In genomic region chr4:183602444-183603102, GRCh38 we compare ENCODE assay signal across 11 cellular contexts. TPM values are rescaled to one million over a fixed set of nuclear protein-coding genes. Genes with fewer than 3 reads are reported as not detected.
DNase-seq lines count a peak whose midpoint lies in the region; ATAC-seq, FAIRE-seq and TF ChIP-seq lines count a peak whose summit lies in the region.
"Had no signal": no experiment of that assay in that cellular context is flagged by ENCODE, and none has a peak within 500 bp of the region (broad histone marks: within the 10 kb centered on the region; RNA-seq: fewer than 3 reads in every experiment).

No MANE protein-coding gene starts in this region.

- CTCF ChIA-PET in AG04449 (lab: Yijun Ruan, JAX) (interaction anchor here (0.8 to 6.7 kb wide), 10 partner anchors 10 to 148 kb away, joined by 3 to 54 read pairs (median 3); no protein-coding TSS in a partner anchor), HepG2 (lab: Yijun Ruan, JAX; ENCODE audit: low intra/inter-chr PET ratio, low total read pairs) (interaction anchor here (1.5 kb wide), 1 partner anchor 130 kb away, joined by 10 read pairs; no protein-coding TSS in a partner anchor)

- no peak for TF ChIP-seq POLR2A in HepG2 (IDR thresholded peaks at IDR 0.05; ENCODE audit: insufficient read depth in 1 of 2, low read depth in 2 of 2, low read length in 2 of 2)

- POLR2A ChIA-PET in AG04449 (lab: Yijun Ruan, JAX), result no interaction called here
- POLR2A ChIA-PET in HepG2 (lab: Yijun Ruan, JAX), result interaction anchor here (0.7 kb wide), 1 partner anchor 97 kb away, joined by 3 read pairs; no protein-coding TSS in a partner anchor

- ATAC-seq in HepG2, result no peak

- no peak overlapping the region for H2AFZ ChIP-seq in HepG2 (ENCODE audit: low read length)

- no peak overlapping the region for H3K27ac ChIP-seq in HepG2 (ENCODE audit: extremely low read length, insufficient read depth, low read length)

- H3K27me3 ChIP-seq in HepG2 (ENCODE audit: control insufficient read depth in 1 of 2, insufficient read depth in 2 of 2, low read length in 2 of 2) (peaks cover 0 to 1% of the 10 kb centered on the region in 2 experiments; a peak in 1 of 5 replicates), H7 (ENCODE audit: control insufficient read depth, insufficient read depth, low read length) (no peaks in the 10 kb centered on the region)
- H3K27me3 ChIP-seq: stomach had no signal

- 55% methylated on average over 6 of the region's 6 CpGs for WGBS in HepG2 (ENCODE audit: low lambda C conversion rate)

- H3K36me3 ChIP-seq in HepG2 (replicated peaks in 1 of 2; ENCODE audit: control insufficient read depth in 1 of 2, insufficient read depth in 2 of 2, low read length in 2 of 2) (no peaks in the 10 kb centered on the region), H7 (replicated peaks; ENCODE audit: control insufficient read depth, insufficient read depth, low read length) (no peaks in the 10 kb centered on the region)
- H3K36me3 ChIP-seq: stomach had no signal

- FAIRE-seq in HepG2 (lab: Jason Lieb, UNC) (peak; percentile 64), RCC 7860 (lab: Jason Lieb, UNC) (no peak)

- no peaks in the 10 kb centered on the region for H3K9me3 ChIP-seq in HepG2 (ENCODE audit: low read length)
- H3K9me3 ChIP-seq: stomach had no signal

- H3K9ac ChIP-seq in HepG2 (ENCODE audit: insufficient read depth, low read depth, low read length), result no peak overlapping the region

- TF ChIP-seq RAD21 in HepG2 (CRISPR knock-in tag; IDR thresholded peaks at IDR 0.05), result no peak

- H4K20me1 ChIP-seq in HepG2 (ENCODE audit: insufficient read depth, low read length), result no peaks in the 10 kb centered on the region

- no peak for TF ChIP-seq EP300 in HepG2 (IDR thresholded peaks at IDR 0.05; ENCODE audit: low read depth in 2 of 2, low read length in 2 of 2)
- TF ChIP-seq EP300 in HepG2 (CRISPR knock-in tag; IDR thresholded peaks at IDR 0.05; ENCODE audit: borderline replicate concordance), result no peak

- no TSS peak for BruUV-seq in HepG2 (replicated peaks; lab: Mats Ljungman, UMichigan)

- no peaks in the 10 kb centered on the region for H3K79me2 ChIP-seq in HepG2 (ENCODE audit: insufficient read depth, low read length)

- DNase-seq in AG04449 (ENCODE audit: low read depth, low spot score) (no peak), astrocyte of the spinal cord (ENCODE audit: low read depth, low spot score) (no peak), HepG2 (ENCODE audit: low spot score) (no peak), HuH-7 (ENCODE audit: low spot score) (no peak), RCC 7860 (ENCODE audit: low spot score) (no peak), H7 (no peak), NCI-H446 (lab: John Stamatoyannopoulos, UW) (no peak)
- DNase-seq: activated CD4-positive, alpha-beta T cell treated with anti-CD3 and anti-CD28 coated beads, Interleukin-2, amount 10 ng/mL, durations not matched to agents 24 days and 14 days; effector CD8-positive, alpha-beta T cell; stomach had no signal

- TF ChIP-seq CTCF in AG04449 (IDR thresholded peaks at IDR 0.05; ENCODE audit: insufficient read depth, low read length, missing control alignments), result peak; percentile 27
- 0 out of 2 replicates have a peak, but pooled peaks have one; percentile 5 for TF ChIP-seq CTCF in GM12875 (IDR thresholded peaks at IDR 0.05; ENCODE audit: borderline replicate concordance, insufficient read depth, low read depth, low read length)
- TF ChIP-seq CTCF in astrocyte of the spinal cord (IDR thresholded peaks at IDR 0.05; ENCODE audit: low read depth, low read length), result peak; percentile 35
- TF ChIP-seq CTCF in HepG2 (CRISPR knock-in tag; IDR thresholded peaks at IDR 0.05), result peak; percentile 45

- peaks cover 13% of the 10 kb centered on the region for H3K4me1 ChIP-seq in HepG2 (ENCODE audit: insufficient read depth, low read length)
- H3K4me1 ChIP-seq: stomach had no signal

- H3K4me3 ChIP-seq in AG04449 (ENCODE audit: low read depth, low read length) (no peak overlapping the region), GM12875 (ENCODE audit: low read depth, low read length) (no peak overlapping the region), astrocyte of the spinal cord (ENCODE audit: low read depth, low read length) (no peak overlapping the region), HepG2 (replicated peaks in 1 of 3; ENCODE audit: insufficient read depth in 1 of 3, low read depth in 2 of 3, low read length in 3 of 3) (no peak overlapping the region), H7 (ENCODE audit: insufficient read depth, low read depth, low read length) (no peak overlapping the region)
- H3K4me3 ChIP-seq: stomach had no signal

- in situ Hi-C loops in astrocyte of the spinal cord (cut with HindIII; ENCODE audit: low sequenced_read_pairs), result no loop called here
- in situ Hi-C loops in HepG2 (cut with HindIII; ENCODE audit: extremely low pct_ligation_motif_present, low pct_unique_long_range_greater_than_20kb), result loop anchor here (5.0 kb wide), 1 partner anchor 130 kb away; no protein-coding TSS in a partner anchor

- H3K4me2 ChIP-seq in HepG2 (ENCODE audit: low read depth, low read length), result 0 out of 2 replicates have a peak overlapping the region, but pooled peaks have one; percentile 12

- intact Hi-C loops in HepG2 (cut with micrococcal nuclease; ENCODE audit: unreplicated experiment), result loop anchor here (1.0 kb wide), 1 partner anchor 17 kb away; no protein-coding TSS in a partner anchor

TF ChIP-seq in HepG2, 621 proteins besides CTCF, POLR2A, EP300 and RAD21:
- TF ChIP-seq ZNF17 (CRISPR knock-in tag; IDR thresholded peaks at IDR 0.05), result no peak
- TF ChIP-seq STAG1 (CRISPR knock-in tag; IDR thresholded peaks at IDR 0.05), result peak; percentile 54
- TF ChIP-seq SMC3 (IDR thresholded peaks at IDR 0.05; ENCODE audit: low read length), result peak; percentile 43; the same call in 1 of the 2 replicates

RNA-seq across cellular contexts. Expression of gene RWDD4, which starts 56.4 kb away (rescaled TPM):
- 25.4 and 28.9 TPM in 2 replicates for total RNA-seq in HepG2 (2016; rRNA removed; fragmentation: Illumina TruSeq; extraction: Trizol)
- 30.6 and 35.1 TPM in 2 replicates for total RNA-seq in HepG2 (2016; cell fraction: cytosol; rRNA removed; fragmentation: Illumina TruSeq; extraction: Trizol; ENCODE audit: low read depth)
- total RNA-seq in HepG2 (2016; cell fraction: insoluble cytoplasmic fraction; rRNA removed; fragmentation: Illumina TruSeq; extraction: Trizol), result 24.2 and 28.6 TPM in 2 replicates
- total RNA-seq in HepG2 (2016; cell fraction: membrane; rRNA removed; fragmentation: Illumina TruSeq; extraction: Trizol), result 43.1 and 46.1 TPM in 2 replicates
- total RNA-seq in HepG2 (2016; cell fraction: nucleus; rRNA removed; fragmentation: Illumina TruSeq; extraction: Trizol), result 11.4 and 15.6 TPM in 2 replicates
- polyA plus RNA-seq in HepG2 (2011; rRNA removed), result 6.8 and 10.2 TPM in 2 replicates
- 4.2 and 5.7 TPM in 2 replicates for polyA plus RNA-seq in HepG2 (2011; cell fraction: cytosol; rRNA removed)
- 2.7 and 2.9 TPM in 2 replicates for polyA plus RNA-seq in HepG2 (2011; cell fraction: nucleus; rRNA removed)
- polyA plus RNA-seq in HepG2 (2012), result 10.8 and 11.6 TPM in 2 replicates
- polyA plus RNA-seq in HepG2 (2016; cell fraction: cytosol; fragmentation: Illumina TruSeq; extraction: Trizol; ENCODE audit: low read depth), result 53.3 and 61.6 TPM in 2 replicates
- polyA plus RNA-seq in HepG2 (2016; cell fraction: insoluble cytoplasmic fraction; fragmentation: Illumina TruSeq; extraction: Trizol; ENCODE audit: low read depth), result 34.9 and 38.2 TPM in 2 replicates
- polyA plus RNA-seq in HepG2 (2016; cell fraction: membrane; fragmentation: Illumina TruSeq; extraction: Trizol; ENCODE audit: low read depth), result 47.9 and 57.2 TPM in 2 replicates
- 22.5 and 24.5 TPM in 2 replicates for polyA plus RNA-seq in HepG2 (2016; cell fraction: nucleus; fragmentation: Illumina TruSeq; extraction: Trizol; ENCODE audit: insufficient read depth, low read depth)
- polyA minus RNA-seq in HepG2 (2011; rRNA and poly(A)+ RNA removed; ENCODE audit: low replicate concordance), result 1.4 and 3.0 TPM in 2 replicates
- 3.8 and 5.0 TPM in 2 replicates for polyA minus RNA-seq in HepG2 (2011; cell fraction: cytosol; rRNA and poly(A)+ RNA removed)
- polyA minus RNA-seq in HepG2 (2011; cell fraction: nucleus; rRNA and poly(A)+ RNA removed), result 7.5 and 12.9 TPM in 2 replicates
- total RNA-seq in H7 (2014; rRNA removed; shearing (Covaris generic)), result 20.5 and 29.1 TPM in 2 replicates

RNA-seq across cellular contexts. Expression of gene TRAPPC11, which starts 56.5 kb away (rescaled TPM):
- 18.0 and 22.7 TPM in 2 replicates for total RNA-seq in HepG2 (2016; rRNA removed; fragmentation: Illumina TruSeq; extraction: Trizol)
- 3.8 and 6.1 TPM in 2 replicates for total RNA-seq in HepG2 (2016; cell fraction: cytosol; rRNA removed; fragmentation: Illumina TruSeq; extraction: Trizol; ENCODE audit: low read depth)
- 17.6 and 29.0 TPM in 2 replicates for total RNA-seq in HepG2 (2016; cell fraction: insoluble cytoplasmic fraction; rRNA removed; fragmentation: Illumina TruSeq; extraction: Trizol)
- total RNA-seq in HepG2 (2016; cell fraction: membrane; rRNA removed; fragmentation: Illumina TruSeq; extraction: Trizol), result 7.8 and 10.7 TPM in 2 replicates
- 19.8 and 22.3 TPM in 2 replicates for total RNA-seq in HepG2 (2016; cell fraction: nucleus; rRNA removed; fragmentation: Illumina TruSeq; extraction: Trizol)
- 17.3 and 23.2 TPM in 2 replicates for polyA plus RNA-seq in HepG2 (2011; rRNA removed)
- polyA plus RNA-seq in HepG2 (2011; cell fraction: cytosol; rRNA removed), result 11.2 and 15.3 TPM in 2 replicates
- polyA plus RNA-seq in HepG2 (2011; cell fraction: nucleus; rRNA removed), result 17.7 and 20.7 TPM in 2 replicates
- 12.2 and 12.9 TPM in 2 replicates for polyA plus RNA-seq in HepG2 (2012)
- 0.76 and 0.78 TPM in 2 replicates for polyA plus RNA-seq in HepG2 (2016; cell fraction: cytosol; fragmentation: Illumina TruSeq; extraction: Trizol; ENCODE audit: low read depth)
- polyA plus RNA-seq in HepG2 (2016; cell fraction: insoluble cytoplasmic fraction; fragmentation: Illumina TruSeq; extraction: Trizol; ENCODE audit: low read depth), result 15.3 and 17.2 TPM in 2 replicates
- polyA plus RNA-seq in HepG2 (2016; cell fraction: membrane; fragmentation: Illumina TruSeq; extraction: Trizol; ENCODE audit: low read depth), result 3.5 and 3.6 TPM in 2 replicates
- polyA plus RNA-seq in HepG2 (2016; cell fraction: nucleus; fragmentation: Illumina TruSeq; extraction: Trizol; ENCODE audit: insufficient read depth, low read depth), result 25.2 and 28.1 TPM in 2 replicates
- 17.0 and 20.3 TPM in 2 replicates for polyA minus RNA-seq in HepG2 (2011; rRNA and poly(A)+ RNA removed; ENCODE audit: low replicate concordance)
- polyA minus RNA-seq in HepG2 (2011; cell fraction: cytosol; rRNA and poly(A)+ RNA removed), result 15.1 and 17.7 TPM in 2 replicates
- 33.0 and 47.9 TPM in 2 replicates for polyA minus RNA-seq in HepG2 (2011; cell fraction: nucleus; rRNA and poly(A)+ RNA removed)
- 27.1 and 43.0 TPM in 2 replicates for total RNA-seq in H7 (2014; rRNA removed; shearing (Covaris generic))
